11 cellular contexts compared by ENCODE assay signal in genomic region chr2:10028407-10028987, GRCh38. TPM values are rescaled to one million over a fixed set of nuclear protein-coding genes. Genes with fewer than 3 reads are reported as not detected.
DNase-seq lines count a peak whose midpoint lies in the region; TF ChIP-seq lines count a peak whose summit lies in the region.
"Had no signal": no experiment of that assay in that cellular context is flagged by ENCODE, and none has a peak within 500 bp of the region (broad histone marks: within the 10 kb centered on the region; RNA-seq: fewer than 3 reads in every experiment).

No MANE protein-coding gene starts in this region.

- no peak for TF ChIP-seq EP300 in ovary (IDR thresholded peaks at IDR 0.05)

- no peak overlapping the region for H3K23ac ChIP-seq in neuronal stem cell (ENCODE audit: low read depth, low read length, poor library complexity)

- H2AFZ ChIP-seq in Karpas-422 (ENCODE audit: low read length) (no peak overlapping the region), neuronal stem cell (ENCODE audit: low read length) (peak overlapping the region; percentile 92)

- H2BK5ac ChIP-seq in neuronal stem cell (ENCODE audit: low read length): peak overlapping the region; percentile 42

- H3K36me3 Mint-ChIP-seq in activated T-cell treated with anti-CD3 and anti-CD28 coated beads, Interleukin-2, amount 50 U/mL, for 24 hours (ENCODE audit: low read depth): no peaks in the 10 kb centered on the region

- H4K91ac ChIP-seq in neuronal stem cell (ENCODE audit: low read depth, low read length, poor library complexity): no peak overlapping the region

- no peaks in the 10 kb centered on the region for H3K79me1 ChIP-seq in neuronal stem cell (ENCODE audit: low read depth, low read length)

- H3K9me2 ChIP-seq in Karpas-422 (replicated peaks; ENCODE audit: insufficient read depth, low read length): no peaks in the 10 kb centered on the region

- H3K4me1 ChIP-seq in Karpas-422 (ENCODE audit: low read length): no peaks in the 10 kb centered on the region
- H3K4me1 ChIP-seq in neuronal stem cell (ENCODE audit: control insufficient read depth in 2 of 2, insufficient read depth in 1 of 2, low read depth in 1 of 2, low read length in 2 of 2): peaks cover 13 to 23% of the 10 kb centered on the region in 2 donors
- no peaks in the 10 kb centered on the region for H3K4me1 ChIP-seq in ovary (ENCODE audit: insufficient read depth)

- H3K27ac ChIP-seq in Karpas-422 (ENCODE audit: low read length): no peak overlapping the region
- peak overlapping the region; percentile 39 for H3K27ac ChIP-seq in cingulate gyrus (ENCODE audit: low read depth, low read length)
- H3K27ac ChIP-seq in neuronal stem cell (replicated peaks; ENCODE audit: low read length): no peak overlapping the region
- H3K27ac ChIP-seq in ovary: no peak overlapping the region

- no peaks in the 10 kb centered on the region for H3K27me3 ChIP-seq in Karpas-422 (ENCODE audit: low read length)
- peaks cover 0 to 5% (median 0%) of the 10 kb centered on the region in 3 experiments for H3K27me3 ChIP-seq in neuronal stem cell (ENCODE audit: control insufficient read depth in 3 of 3, insufficient read depth in 3 of 3, low read depth in 1 of 3, low read length in 3 of 3)
- H3K27me3 ChIP-seq in ovary: no peaks in the 10 kb centered on the region

- no peak overlapping the region for H2BK120ac ChIP-seq in neuronal stem cell (ENCODE audit: low read depth, low read length)

- H3K4ac ChIP-seq in neuronal stem cell (ENCODE audit: low read length): no peak overlapping the region

- TF ChIP-seq POLR2A in ovary (IDR thresholded peaks at IDR 0.05): no peak

- no peaks in the 10 kb centered on the region for H3K27me3 Mint-ChIP-seq in activated T-cell treated with anti-CD3 and anti-CD28 coated beads, Interleukin-2, amount 50 U/mL, for 24 hours

- peak overlapping the region; percentile 88 for H2AK5ac ChIP-seq in neuronal stem cell (ENCODE audit: low read depth, low read length)

- H3K14ac ChIP-seq in neuronal stem cell (ENCODE audit: low read length): no peak overlapping the region

- H3K9me3 ChIP-seq in Karpas-422 (ENCODE audit: low read length): no peaks in the 10 kb centered on the region
- peaks cover 0 to 1% of the 10 kb centered on the region in 2 donors for H3K9me3 ChIP-seq in neuronal stem cell (replicated peaks in 1 of 2; ENCODE audit: control insufficient read depth in 2 of 2, insufficient read depth in 1 of 2, low read depth in 1 of 2, low read length in 2 of 2)
- H3K9me3 ChIP-seq in ovary: no peaks in the 10 kb centered on the region

- no peak overlapping the region for H3K4me3 Mint-ChIP-seq in activated T-cell treated with anti-CD3 and anti-CD28 coated beads, Interleukin-2, amount 50 U/mL, for 24 hours

- intact Hi-C loops in ovary (cut with DNase I): no loop called here

- H3K4me2 ChIP-seq in Karpas-422 (ENCODE audit: low read depth, low read length, poor library complexity, severe bottlenecking): no peak overlapping the region
- no peak overlapping the region for H3K4me2 ChIP-seq in neuronal stem cell (ENCODE audit: insufficient read depth, low read length, poor library complexity, severe bottlenecking)

- peak overlapping the region; percentile 89 for H3K18ac ChIP-seq in neuronal stem cell (ENCODE audit: low read length)

- H3K27ac Mint-ChIP-seq in activated T-cell treated with anti-CD3 and anti-CD28 coated beads, Interleukin-2, amount 50 U/mL, for 24 hours: no peak overlapping the region

- peak; percentile 93 for DNase-seq in ELF-1 (ENCODE audit: low read depth, low spot score)
- DNase-seq in Karpas-422: peak; percentile 67
- no peak for DNase-seq in neuronal stem cell (ENCODE audit: low spot score)
- DNase-seq in ovary: no peak
- no peak for DNase-seq in NOMO-1 (lab: John Stamatoyannopoulos, UW; ENCODE audit: unreplicated experiment in 2 of 2)
- no peak for DNase-seq in activated T-cell treated with anti-CD3 and anti-CD28 coated beads, Interleukin-2, amount 50 U/mL, for 24 hours
- no peak for DNase-seq in HT-29 (ENCODE audit: low spot score)
- DNase-seq: DMS79; effector CD8-positive, alpha-beta T cell; MM.1S had no signal

- H3K4me1 Mint-ChIP-seq in activated T-cell treated with anti-CD3 and anti-CD28 coated beads, Interleukin-2, amount 50 U/mL, for 24 hours (ENCODE audit: low read depth): peaks cover 21% of the 10 kb centered on the region

- no peaks in the 10 kb centered on the region for H3K9me3 Mint-ChIP-seq in activated T-cell treated with anti-CD3 and anti-CD28 coated beads, Interleukin-2, amount 50 U/mL, for 24 hours

- H3K79me2 ChIP-seq in Karpas-422 (ENCODE audit: low read length): no peaks in the 10 kb centered on the region

- H3K9ac ChIP-seq in Karpas-422 (ENCODE audit: low read length): no peak overlapping the region
- no peak overlapping the region for H3K9ac ChIP-seq in neuronal stem cell (ENCODE audit: low read depth, low read length, poor library complexity)

- peak overlapping the region; percentile 0 for H2BK15ac ChIP-seq in neuronal stem cell (ENCODE audit: low read length)

- no CpG with 5 or more reads among the region's 16 CpGs for WGBS in neuronal stem cell (ENCODE audit: extremely low coverage in 2 of 2, insufficient read length in 2 of 2, insufficient replicate concordance in 1 of 2), 2 donors
- 86 to 90% (median 90%) methylated on average over 16 of the region's 16 CpGs for WGBS in ovary, 3 donors

- no peaks in the 10 kb centered on the region for H3K36me3 ChIP-seq in Karpas-422 (ENCODE audit: insufficient read depth, low read length)
- no peaks in the 10 kb centered on the region for H3K36me3 ChIP-seq in neuronal stem cell (replicated peaks in 1 of 2; ENCODE audit: control insufficient read depth in 2 of 2, insufficient read depth in 2 of 2, low read length in 2 of 2)
- H3K36me3 ChIP-seq in ovary: no peaks in the 10 kb centered on the region

- no peaks in the 10 kb centered on the region for H4K20me1 ChIP-seq in Karpas-422 (ENCODE audit: insufficient read depth, low read depth, low read length)

- H3K4me3 ChIP-seq in Karpas-422 (ENCODE audit: low read length) (no peak overlapping the region), neuronal stem cell (ENCODE audit: low read length in 2 of 2) (no peak overlapping the region), ovary (no peak overlapping the region)

- no peak overlapping the region for H4K8ac ChIP-seq in neuronal stem cell (ENCODE audit: low read depth, low read length)

- no peak overlapping the region for H2BK12ac ChIP-seq in neuronal stem cell (ENCODE audit: low read length)

- no peak for TF ChIP-seq CTCF in ovary (IDR thresholded peaks at IDR 0.05)

RNA-seq across cellular contexts. Expression of gene KLF11, which starts 14.9 kb away (rescaled TPM):
- not detected in 2 replicates for total RNA-seq in Karpas-422 (2014; rRNA removed; shearing (Covaris generic); ENCODE audit: low replicate concordance)
- 3.0 TPM for polyA plus RNA-seq in neuronal stem cell (2013, experiment 1 of 2)
- 2.9 TPM for polyA plus RNA-seq in neuronal stem cell (2013, experiment 2 of 2)
- 10 to 100 TPM; 21.6 to 45.3 (median 31.4) TPM for total RNA-seq in ovary
- polyA plus RNA-seq in ovary: 10 to 100 TPM; 22.8 to 41.8 TPM
- total RNA-seq in HT-29 (2014; rRNA removed; shearing (Covaris generic)): 8.5 and 13.8 TPM in 2 replicates

RNA-seq across cellular contexts. Expression of gene CYS1, which starts 51.7 kb away (rescaled TPM):
- total RNA-seq in Karpas-422 (2014; rRNA removed; shearing (Covaris generic); ENCODE audit: low replicate concordance): 0.54 TPM in 1 of 2 replicates, not detected in the other
- 0.26 TPM for polyA plus RNA-seq in neuronal stem cell (2013, experiment 1 of 2)
- polyA plus RNA-seq in neuronal stem cell (2013, experiment 2 of 2): 0.24 TPM
- 10 to 100 TPM in 6 of 7 donors, 1 to 10 TPM in 1; 8.8 to 21.5 (median 13.0) TPM for total RNA-seq in ovary
- 1 to 10 TPM; 5.9 to 9.0 TPM for polyA plus RNA-seq in ovary
- not detected in 2 replicates for total RNA-seq in HT-29 (2014; rRNA removed; shearing (Covaris generic))

Comparison
In these comparisons a context has a peak if more than half of its experiments do, and no peak if none do; other contexts are left out.
1. DNase-seq: peak in ELF-1 (single experiment) and Karpas-422 (single experiment); none in neuronal stem cell (single experiment), ovary (0 of 5), NOMO-1 (0 of 2), activated T-cell treated with anti-CD3 and anti-CD28 coated beads, Interleukin-2, amount 50 U/mL, for 24 hours (single experiment) and HT-29 (single experiment).